In the genomic region with DNA sequence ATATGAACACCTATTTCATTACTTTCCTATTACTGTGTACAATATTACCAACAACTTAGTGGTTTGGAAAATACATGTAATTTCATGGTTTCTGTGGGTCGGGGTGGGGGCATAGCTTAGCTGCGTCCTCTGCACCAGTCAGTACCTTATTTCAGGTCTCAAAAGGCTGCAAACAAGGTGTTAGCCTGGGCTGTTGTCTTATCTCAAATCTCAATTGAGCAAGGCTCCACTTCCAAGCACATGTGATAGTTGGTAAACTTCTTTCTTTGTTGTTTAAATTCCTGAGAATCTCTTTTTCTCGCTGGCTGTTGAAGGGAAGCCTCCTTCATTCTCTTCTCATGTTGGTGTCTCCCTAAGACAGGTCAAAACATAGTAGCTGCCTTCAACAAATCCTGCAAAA, we compare ENCODE assay signal across 27 cellular contexts.
"Had no signal": no experiment of that assay in that cellular context is flagged by ENCODE, and none has a peak within 500 bp of the region (broad histone marks: within the 10 kb centered on the region; RNA-seq: fewer than 3 reads in every experiment).

No MANE protein-coding gene starts in this region.

- H3K4me1 ChIP-seq: colonic mucosa, esophagus muscularis mucosa, foreskin keratinocyte, gastroesophageal sphincter, heart left ventricle, left lung, prostate gland, right atrium auricular region, stomach, thyroid gland, vagina had no signal

- H3K27me3 Mint-ChIP-seq: dendritic cell treated with granulocyte-macrophage colony-stimulating factor and Interleukin-4, amounts not matched to agents 40 ng/mL and 50 ng/mL, for 4 days; naive thymus-derived CD4-positive, alpha-beta T cell had no signal

- H3K36me3 Mint-ChIP-seq: naive thymus-derived CD4-positive, alpha-beta T cell; stimulated activated effector memory CD8-positive, alpha-beta T cell treated with anti-CD3 and anti-CD28 coated beads, Interleukin-12 subunit alpha, Interleukin-12 subunit beta, amount 100 ng/mL, for 72 hours had no signal

- H3K27ac Mint-ChIP-seq: dendritic cell treated with granulocyte-macrophage colony-stimulating factor and Interleukin-4, amounts not matched to agents 40 ng/mL and 50 ng/mL, for 4 days; naive thymus-derived CD4-positive, alpha-beta T cell; nephron; stimulated activated effector memory CD8-positive, alpha-beta T cell treated with anti-CD3 and anti-CD28 coated beads, Interleukin-12 subunit alpha, Interleukin-12 subunit beta, amount 100 ng/mL, for 72 hours had no signal

- H3K79me2 ChIP-seq: hepatocyte had no signal

- ATAC-seq: foreskin keratinocyte; gastroesophageal sphincter; heart left ventricle; left cardiac atrium; left lung; naive thymus-derived CD4-positive, alpha-beta T cell; sciatic nerve; stimulated activated effector memory CD8-positive, alpha-beta T cell treated with anti-CD3 and anti-CD28 coated beads, Interleukin-12 subunit alpha, Interleukin-12 subunit beta, amount 100 ng/mL, for 72 hours had no signal

- H3K9me3 Mint-ChIP-seq: dendritic cell treated with granulocyte-macrophage colony-stimulating factor and Interleukin-4, amounts not matched to agents 40 ng/mL and 50 ng/mL, for 4 days; nephron had no signal

- H3K9me3 ChIP-seq: colonic mucosa, esophagus muscularis mucosa, gastroesophageal sphincter, left lung, prostate gland, stomach, thyroid gland, vagina had no signal

- H3K36me3 ChIP-seq: colonic mucosa, esophagus muscularis mucosa, gastroesophageal sphincter, heart left ventricle, left lung, prostate gland, right atrium auricular region, stomach, thyroid gland, vagina had no signal

- H3K27me3 ChIP-seq: colonic mucosa, esophagus muscularis mucosa, foreskin keratinocyte, gastroesophageal sphincter, heart left ventricle, hepatocyte, left lung, right atrium auricular region, stomach, thyroid gland, vagina had no signal

- DNase-seq: colonic mucosa; effector CD8-positive, alpha-beta T cell; foreskin keratinocyte; heart left ventricle; left cardiac atrium; left lung; mesenchymal stem cell; midbrain; naive thymus-derived CD4-positive, alpha-beta T cell; nucleus accumbens; stimulated activated CD4-positive, alpha-beta T cell treated with anti-CD3 and anti-CD28 coated beads, Interleukin-2, amount 100 ng/mL, for 24 hours; stimulated activated CD4-positive, alpha-beta T cell treated with anti-CD3 and anti-CD28 coated beads, Interleukin-4, amount 100 ng/mL, for 24 hours; stimulated activated naive CD4-positive, alpha-beta T cell treated with Interleukin-2 at 50 U/mL for 16 hours; stomach; thyroid gland had no signal

- FAIRE-seq: endothelial cell of umbilical vein had no signal

- H2AFZ ChIP-seq: hepatocyte had no signal

- H3K4me3 Mint-ChIP-seq: dendritic cell treated with granulocyte-macrophage colony-stimulating factor and Interleukin-4, amounts not matched to agents 40 ng/mL and 50 ng/mL, for 4 days; naive thymus-derived CD4-positive, alpha-beta T cell; nephron; stimulated activated effector memory CD8-positive, alpha-beta T cell treated with anti-CD3 and anti-CD28 coated beads, Interleukin-12 subunit alpha, Interleukin-12 subunit beta, amount 100 ng/mL, for 72 hours had no signal

- H3K4me2 ChIP-seq: hepatocyte, smooth muscle cell had no signal

- H3K27ac ChIP-seq: colonic mucosa, esophagus muscularis mucosa, foreskin keratinocyte, gastroesophageal sphincter, heart left ventricle, hepatocyte, left lung, prostate gland, right atrium auricular region, stomach, thyroid gland, vagina had no signal

- H3K4me1 Mint-ChIP-seq: naive thymus-derived CD4-positive, alpha-beta T cell; stimulated activated effector memory CD8-positive, alpha-beta T cell treated with anti-CD3 and anti-CD28 coated beads, Interleukin-12 subunit alpha, Interleukin-12 subunit beta, amount 100 ng/mL, for 72 hours had no signal

- H3K4me3 ChIP-seq: colonic mucosa, esophagus muscularis mucosa, gastroesophageal sphincter, heart left ventricle, hepatocyte, left lung, prostate gland, right atrium auricular region, smooth muscle cell, stomach, thyroid gland, vagina had no signal
